ENCODE assay signal across 9 cellular contexts in genomic region chr1:19456915-19457554, GRCh38. TPM values are rescaled to one million over a fixed set of nuclear protein-coding genes. Genes with fewer than 3 reads are reported as not detected.
DNase-seq lines count a peak whose midpoint lies in the region; ATAC-seq and TF ChIP-seq lines count a peak whose summit lies in the region.
"Had no signal": no experiment of that assay in that cellular context is flagged by ENCODE, and none has a peak within 500 bp of the region (broad histone marks: within the 10 kb centered on the region; RNA-seq: fewer than 3 reads in every experiment).

No MANE protein-coding gene starts in this region.

- peaks cover 91% of the 10 kb centered on the region for H3K4me1 Mint-ChIP-seq in activated naive CD4-positive, alpha-beta T cell treated with anti-CD3 and anti-CD28 coated beads, Interleukin-2, amount 50 U/mL, for 24 hours
- H3K4me1 Mint-ChIP-seq in activated naive CD8-positive, alpha-beta T cell treated with anti-CD3 and anti-CD28 coated beads for 36 hours = peaks cover 86% of the 10 kb centered on the region
- H3K4me1 Mint-ChIP-seq in memory B cell = peaks cover 62% of the 10 kb centered on the region
- peaks cover 63% of the 10 kb centered on the region for H3K4me1 Mint-ChIP-seq in activated CD8-positive, alpha-beta memory T cell treated with anti-CD3 and anti-CD28 coated beads, Interleukin-2, amount 10 ng/mL, durations not matched to agents 7 days and 5 days

- H3K4me1 ChIP-seq in tibial artery = peaks cover 13 to 92% (median 80%) of the 10 kb centered on the region in 4 donors

- ATAC-seq in memory B cell (ENCODE audit: low read depth) = no peak
- no peak for ATAC-seq in activated CD8-positive, alpha-beta memory T cell treated with anti-CD3 and anti-CD28 coated beads, Interleukin-2, amount 10 ng/mL, durations not matched to agents 7 days and 5 days

- H3K27me3 ChIP-seq in tibial artery = no peaks in the 10 kb centered on the region

- peak overlapping the region; percentile 93 for H3K27ac Mint-ChIP-seq in activated naive CD4-positive, alpha-beta T cell treated with anti-CD3 and anti-CD28 coated beads, Interleukin-2, amount 50 U/mL, for 24 hours
- H3K27ac Mint-ChIP-seq in activated naive CD8-positive, alpha-beta T cell treated with anti-CD3 and anti-CD28 coated beads for 36 hours = peak overlapping the region; percentile 77
- peak overlapping the region; percentile 58 for H3K27ac Mint-ChIP-seq in memory B cell
- no peak overlapping the region for H3K27ac Mint-ChIP-seq in activated CD8-positive, alpha-beta memory T cell treated with anti-CD3 and anti-CD28 coated beads, Interleukin-2, amount 10 ng/mL, durations not matched to agents 7 days and 5 days

- H3K36me3 ChIP-seq in tibial artery = no peaks in the 10 kb centered on the region

- H3K9me3 Mint-ChIP-seq in activated naive CD4-positive, alpha-beta T cell treated with anti-CD3 and anti-CD28 coated beads, Interleukin-2, amount 50 U/mL, for 24 hours = no peaks in the 10 kb centered on the region
- H3K9me3 Mint-ChIP-seq in activated naive CD8-positive, alpha-beta T cell treated with anti-CD3 and anti-CD28 coated beads for 36 hours = no peaks in the 10 kb centered on the region
- no peaks in the 10 kb centered on the region for H3K9me3 Mint-ChIP-seq in memory B cell
- no peaks in the 10 kb centered on the region for H3K9me3 Mint-ChIP-seq in activated CD8-positive, alpha-beta memory T cell treated with anti-CD3 and anti-CD28 coated beads, Interleukin-2, amount 10 ng/mL, durations not matched to agents 7 days and 5 days (ENCODE audit: low read depth)

- no peaks in the 10 kb centered on the region for H3K27me3 Mint-ChIP-seq in activated naive CD4-positive, alpha-beta T cell treated with anti-CD3 and anti-CD28 coated beads, Interleukin-2, amount 50 U/mL, for 24 hours
- no peaks in the 10 kb centered on the region for H3K27me3 Mint-ChIP-seq in activated naive CD8-positive, alpha-beta T cell treated with anti-CD3 and anti-CD28 coated beads for 36 hours
- H3K27me3 Mint-ChIP-seq in memory B cell = no peaks in the 10 kb centered on the region
- no peaks in the 10 kb centered on the region for H3K27me3 Mint-ChIP-seq in activated CD8-positive, alpha-beta memory T cell treated with anti-CD3 and anti-CD28 coated beads, Interleukin-2, amount 10 ng/mL, durations not matched to agents 7 days and 5 days

- peak overlapping the region; percentile 53 for H3K4me3 Mint-ChIP-seq in activated naive CD4-positive, alpha-beta T cell treated with anti-CD3 and anti-CD28 coated beads, Interleukin-2, amount 50 U/mL, for 24 hours
- no peak overlapping the region for H3K4me3 Mint-ChIP-seq in activated naive CD8-positive, alpha-beta T cell treated with anti-CD3 and anti-CD28 coated beads for 36 hours
- H3K4me3 Mint-ChIP-seq in memory B cell = no peak overlapping the region
- no peak overlapping the region for H3K4me3 Mint-ChIP-seq in activated CD8-positive, alpha-beta memory T cell treated with anti-CD3 and anti-CD28 coated beads, Interleukin-2, amount 10 ng/mL, durations not matched to agents 7 days and 5 days

- intact Hi-C loops in tibial artery (cut with DNase I; ENCODE audit: low total_unique reads) = no loop called here

- no peak for TF ChIP-seq CTCF in tibial artery (IDR thresholded peaks at IDR 0.05)

- H3K4me3 ChIP-seq in tibial artery = peak overlapping the region in 1 of 2 donors; percentile 16

- H3K27ac ChIP-seq in tibial artery = peak overlapping the region; percentile 35 to 89

- CTCF ChIA-PET in activated CD8-positive, alpha-beta memory T cell treated with anti-CD3 and anti-CD28 coated beads, Interleukin-2, amount 10 ng/mL, durations not matched to agents 7 days and 5 days (lab: Charles Lee) = interaction anchor here (1.1 to 1.4 kb wide), 3 partner anchors 9 to 248 kb away, joined by 3 read pairs; no protein-coding TSS in a partner anchor

- no peak for DNase-seq in activated naive CD4-positive, alpha-beta T cell treated with anti-CD3 and anti-CD28 coated beads, Interleukin-2, amount 50 U/mL, for 16 hours
- no peak for DNase-seq in activated naive CD8-positive, alpha-beta T cell treated with anti-CD3 and anti-CD28 coated beads for 36 hours
- DNase-seq in memory B cell (ENCODE audit: low spot score in 2 of 2) (no peak), tibial artery (no peak), NCI-H526 (lab: John Stamatoyannopoulos, UW) (no peak), COLO668 (lab: John Stamatoyannopoulos, UW; ENCODE audit: unreplicated experiment) (no peak)
- no peak for DNase-seq in activated CD8-positive, alpha-beta memory T cell treated with anti-CD3 and anti-CD28 coated beads, Interleukin-2, amount 10 ng/mL, durations not matched to agents 7 days and 5 days
- DNase-seq: amygdala had no signal

- no peaks in the 10 kb centered on the region for H3K9me3 ChIP-seq in tibial artery

- H3K36me3 Mint-ChIP-seq in activated naive CD4-positive, alpha-beta T cell treated with anti-CD3 and anti-CD28 coated beads, Interleukin-2, amount 50 U/mL, for 24 hours = peaks cover 5% of the 10 kb centered on the region
- peaks cover 28% of the 10 kb centered on the region for H3K36me3 Mint-ChIP-seq in activated naive CD8-positive, alpha-beta T cell treated with anti-CD3 and anti-CD28 coated beads for 36 hours
- peaks cover 6% of the 10 kb centered on the region for H3K36me3 Mint-ChIP-seq in memory B cell
- H3K36me3 Mint-ChIP-seq in activated CD8-positive, alpha-beta memory T cell treated with anti-CD3 and anti-CD28 coated beads, Interleukin-2, amount 10 ng/mL, durations not matched to agents 7 days and 5 days = peaks cover 20% of the 10 kb centered on the region

RNA-seq across cellular contexts. Expression of gene CAPZB, which starts 28.3 kb away (rescaled TPM):
- 100 to 1,000 TPM; 324 to 332 TPM for total RNA-seq in activated naive CD8-positive, alpha-beta T cell treated with anti-CD3 and anti-CD28 coated beads for 36 hours
- total RNA-seq in activated CD8-positive, alpha-beta memory T cell treated with anti-CD3 and anti-CD28 coated beads, Interleukin-2, amount 10 ng/mL, durations not matched to agents 7 days and 5 days = 100 to 1,000 TPM; 411 to 427 TPM
